In the genomic region with DNA sequence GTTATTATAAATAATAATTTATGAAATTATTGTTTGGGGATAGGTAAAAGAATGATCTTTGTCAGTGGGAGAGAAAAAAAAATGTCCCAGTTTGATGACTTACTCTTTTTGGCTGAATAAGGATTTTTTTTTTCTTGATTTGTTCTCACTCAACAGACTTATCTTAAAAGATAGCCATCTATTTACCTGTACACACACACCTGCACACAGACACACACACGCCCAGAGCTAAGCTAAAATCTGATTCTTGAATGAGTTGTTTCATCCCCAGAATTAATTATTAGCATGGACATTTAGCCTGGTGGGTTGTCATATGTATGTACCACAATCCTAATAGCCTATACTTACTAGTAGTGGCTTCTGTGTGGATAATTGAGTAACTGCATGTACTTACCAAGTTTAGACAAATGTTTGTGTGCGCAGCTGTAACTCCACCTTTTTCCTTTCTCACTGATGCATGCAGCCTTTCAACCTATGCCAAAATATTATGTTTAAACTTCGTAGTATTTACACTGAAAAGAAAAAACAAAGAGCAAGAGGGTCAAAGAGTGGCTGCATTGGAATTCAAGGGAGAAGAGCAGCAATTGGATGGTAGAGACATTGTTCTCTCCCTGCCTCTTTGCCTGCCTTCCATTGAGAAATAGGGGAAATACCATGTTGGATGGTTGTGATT, we compare ENCODE assay signal across 1 cellular context.
TF ChIP-seq lines count a peak whose summit lies in the region.

No MANE protein-coding gene starts in this region.

TF ChIP-seq in HepG2, 621 proteins besides CTCF, POLR2A, EP300 and RAD21 (continued from another document and continues in another):
- TF ChIP-seq, protein P1, sequence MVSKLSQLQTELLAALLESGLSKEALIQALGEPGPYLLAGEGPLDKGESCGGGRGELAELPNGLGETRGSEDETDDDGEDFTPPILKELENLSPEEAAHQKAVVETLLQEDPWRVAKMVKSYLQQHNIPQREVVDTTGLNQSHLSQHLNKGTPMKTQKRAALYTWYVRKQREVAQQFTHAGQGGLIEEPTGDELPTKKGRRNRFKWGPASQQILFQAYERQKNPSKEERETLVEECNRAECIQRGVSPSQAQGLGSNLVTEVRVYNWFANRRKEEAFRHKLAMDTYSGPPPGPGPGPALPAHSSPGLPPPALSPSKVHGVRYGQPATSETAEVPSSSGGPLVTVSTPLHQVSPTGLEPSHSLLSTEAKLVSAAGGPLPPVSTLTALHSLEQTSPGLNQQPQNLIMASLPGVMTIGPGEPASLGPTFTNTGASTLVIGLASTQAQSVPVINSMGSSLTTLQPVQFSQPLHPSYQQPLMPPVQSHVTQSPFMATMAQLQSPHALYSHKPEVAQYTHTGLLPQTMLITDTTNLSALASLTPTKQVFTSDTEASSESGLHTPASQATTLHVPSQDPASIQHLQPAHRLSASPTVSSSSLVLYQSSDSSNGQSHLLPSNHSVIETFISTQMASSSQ (IDR thresholded peaks at IDR 0.05; ENCODE audit: low read depth): peak; percentile 23; the same call in 1 of the 2 replicates
- TF ChIP-seq, protein P1 (CRISPR knock-in tag; IDR thresholded peaks at IDR 0.05; ENCODE audit: borderline replicate concordance): no peak
- TF ChIP-seq, protein P2, sequence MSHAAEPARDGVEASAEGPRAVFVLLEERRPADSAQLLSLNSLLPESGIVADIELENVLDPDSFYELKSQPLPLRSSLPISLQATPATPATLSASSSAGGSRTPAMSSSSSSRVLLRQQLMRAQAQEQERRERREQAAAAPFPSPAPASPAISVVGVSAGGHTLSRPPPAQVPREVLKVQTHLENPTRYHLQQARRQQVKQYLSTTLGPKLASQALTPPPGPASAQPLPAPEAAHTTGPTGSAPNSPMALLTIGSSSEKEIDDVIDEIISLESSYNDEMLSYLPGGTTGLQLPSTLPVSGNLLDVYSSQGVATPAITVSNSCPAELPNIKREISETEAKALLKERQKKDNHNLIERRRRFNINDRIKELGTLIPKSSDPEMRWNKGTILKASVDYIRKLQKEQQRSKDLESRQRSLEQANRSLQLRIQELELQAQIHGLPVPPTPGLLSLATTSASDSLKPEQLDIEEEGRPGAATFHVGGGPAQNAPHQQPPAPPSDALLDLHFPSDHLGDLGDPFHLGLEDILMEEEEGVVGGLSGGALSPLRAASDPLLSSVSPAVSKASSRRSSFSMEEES (CRISPR knock-in tag; IDR thresholded peaks at IDR 0.05): no peak
- TF ChIP-seq, protein P3, sequence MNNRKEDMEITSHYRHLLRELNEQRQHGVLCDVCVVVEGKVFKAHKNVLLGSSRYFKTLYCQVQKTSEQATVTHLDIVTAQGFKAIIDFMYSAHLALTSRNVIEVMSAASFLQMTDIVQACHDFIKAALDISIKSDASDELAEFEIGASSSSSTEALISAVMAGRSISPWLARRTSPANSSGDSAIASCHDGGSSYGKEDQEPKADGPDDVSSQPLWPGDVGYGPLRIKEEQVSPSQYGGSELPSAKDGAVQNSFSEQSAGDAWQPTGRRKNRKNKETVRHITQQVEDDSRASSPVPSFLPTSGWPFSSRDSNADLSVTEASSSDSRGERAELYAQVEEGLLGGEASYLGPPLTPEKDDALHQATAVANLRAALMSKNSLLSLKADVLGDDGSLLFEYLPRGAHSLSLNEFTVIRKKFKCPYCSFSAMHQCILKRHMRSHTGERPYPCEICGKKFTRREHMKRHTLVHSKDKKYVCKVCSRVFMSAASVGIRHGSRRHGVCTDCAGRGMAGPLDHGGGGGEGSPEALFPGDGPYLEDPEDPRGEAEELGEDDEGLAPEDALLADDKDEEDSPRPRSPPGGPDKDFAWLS (CRISPR knock-in tag; IDR thresholded peaks at IDR 0.05; ENCODE audit: borderline replicate concordance): no peak
- TF ChIP-seq NBN (conservative IDR thresholded peaks at IDR 0.05): no peak
- TF ChIP-seq ZFYVE20 (CRISPR knock-in tag; IDR thresholded peaks at IDR 0.05; ENCODE audit: borderline replicate concordance, low read depth): no peak
- TF ChIP-seq, protein P4, sequence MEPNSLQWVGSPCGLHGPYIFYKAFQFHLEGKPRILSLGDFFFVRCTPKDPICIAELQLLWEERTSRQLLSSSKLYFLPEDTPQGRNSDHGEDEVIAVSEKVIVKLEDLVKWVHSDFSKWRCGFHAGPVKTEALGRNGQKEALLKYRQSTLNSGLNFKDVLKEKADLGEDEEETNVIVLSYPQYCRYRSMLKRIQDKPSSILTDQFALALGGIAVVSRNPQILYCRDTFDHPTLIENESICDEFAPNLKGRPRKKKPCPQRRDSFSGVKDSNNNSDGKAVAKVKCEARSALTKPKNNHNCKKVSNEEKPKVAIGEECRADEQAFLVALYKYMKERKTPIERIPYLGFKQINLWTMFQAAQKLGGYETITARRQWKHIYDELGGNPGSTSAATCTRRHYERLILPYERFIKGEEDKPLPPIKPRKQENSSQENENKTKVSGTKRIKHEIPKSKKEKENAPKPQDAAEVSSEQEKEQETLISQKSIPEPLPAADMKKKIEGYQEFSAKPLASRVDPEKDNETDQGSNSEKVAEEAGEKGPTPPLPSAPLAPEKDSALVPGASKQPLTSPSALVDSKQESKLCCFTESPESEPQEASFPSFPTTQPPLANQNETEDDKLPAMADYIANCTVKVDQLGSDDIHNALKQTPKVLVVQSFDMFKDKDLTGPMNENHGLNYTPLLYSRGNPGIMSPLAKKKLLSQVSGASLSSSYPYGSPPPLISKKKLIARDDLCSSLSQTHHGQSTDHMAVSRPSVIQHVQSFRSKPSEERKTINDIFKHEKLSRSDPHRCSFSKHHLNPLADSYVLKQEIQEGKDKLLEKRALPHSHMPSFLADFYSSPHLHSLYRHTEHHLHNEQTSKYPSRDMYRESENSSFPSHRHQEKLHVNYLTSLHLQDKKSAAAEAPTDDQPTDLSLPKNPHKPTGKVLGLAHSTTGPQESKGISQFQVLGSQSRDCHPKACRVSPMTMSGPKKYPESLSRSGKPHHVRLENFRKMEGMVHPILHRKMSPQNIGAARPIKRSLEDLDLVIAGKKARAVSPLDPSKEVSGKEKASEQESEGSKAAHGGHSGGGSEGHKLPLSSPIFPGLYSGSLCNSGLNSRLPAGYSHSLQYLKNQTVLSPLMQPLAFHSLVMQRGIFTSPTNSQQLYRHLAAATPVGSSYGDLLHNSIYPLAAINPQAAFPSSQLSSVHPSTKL (CRISPR knock-in tag; IDR thresholded peaks at IDR 0.05): 0 out of 2 replicates have a peak, but pooled peaks have one; percentile 47
- no peak for TF ChIP-seq HNRNPH1 (optimal IDR thresholded peaks at IDR 0.05; ENCODE audit: low read depth, low read length)
- peak; percentile 14; the same call in 1 of the 2 replicates for TF ChIP-seq GATAD2A (CRISPR knock-in tag; IDR thresholded peaks at IDR 0.05)
- TF ChIP-seq, protein P5, sequence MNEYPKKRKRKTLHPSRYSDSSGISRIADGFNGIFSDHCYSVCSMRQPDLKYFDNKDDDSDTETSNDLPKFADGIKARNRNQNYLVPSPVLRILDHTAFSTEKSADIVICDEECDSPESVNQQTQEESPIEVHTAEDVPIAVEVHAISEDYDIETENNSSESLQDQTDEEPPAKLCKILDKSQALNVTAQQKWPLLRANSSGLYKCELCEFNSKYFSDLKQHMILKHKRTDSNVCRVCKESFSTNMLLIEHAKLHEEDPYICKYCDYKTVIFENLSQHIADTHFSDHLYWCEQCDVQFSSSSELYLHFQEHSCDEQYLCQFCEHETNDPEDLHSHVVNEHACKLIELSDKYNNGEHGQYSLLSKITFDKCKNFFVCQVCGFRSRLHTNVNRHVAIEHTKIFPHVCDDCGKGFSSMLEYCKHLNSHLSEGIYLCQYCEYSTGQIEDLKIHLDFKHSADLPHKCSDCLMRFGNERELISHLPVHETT (CRISPR knock-in tag; conservative IDR thresholded peaks at IDR 0.05): no peak
- no peak for TF ChIP-seq SMYD3 (CRISPR knock-in tag; IDR thresholded peaks at IDR 0.05)
- peak; percentile 25; the same call in 1 of the 2 replicates for TF ChIP-seq SALL1 (CRISPR knock-in tag; IDR thresholded peaks at IDR 0.05)
- TF ChIP-seq NFIC (IDR thresholded peaks at IDR 0.05; ENCODE audit: low read length): peak; percentile 59; the same call in 1 of the 2 replicates
- no peak for TF ChIP-seq CBX2 (IDR thresholded peaks at IDR 0.05; ENCODE audit: low read depth, low read length)
- TF ChIP-seq CBX2 (CRISPR knock-in tag; IDR thresholded peaks at IDR 0.05; ENCODE audit: low read depth): no peak
- no peak for TF ChIP-seq SP4 (CRISPR knock-in tag; IDR thresholded peaks at IDR 0.05)
- TF ChIP-seq ZNF543 (CRISPR knock-in tag; IDR thresholded peaks at IDR 0.05): no peak
- no peak for TF ChIP-seq ZNF777 (CRISPR knock-in tag; IDR thresholded peaks at IDR 0.05)
- TF ChIP-seq, protein P6, sequence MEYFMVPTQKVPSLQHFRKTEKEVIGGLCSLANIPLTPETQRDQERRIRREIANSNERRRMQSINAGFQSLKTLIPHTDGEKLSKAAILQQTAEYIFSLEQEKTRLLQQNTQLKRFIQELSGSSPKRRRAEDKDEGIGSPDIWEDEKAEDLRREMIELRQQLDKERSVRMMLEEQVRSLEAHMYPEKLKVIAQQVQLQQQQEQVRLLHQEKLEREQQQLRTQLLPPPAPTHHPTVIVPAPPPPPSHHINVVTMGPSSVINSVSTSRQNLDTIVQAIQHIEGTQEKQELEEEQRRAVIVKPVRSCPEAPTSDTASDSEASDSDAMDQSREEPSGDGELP (IDR thresholded peaks at IDR 0.05; ENCODE audit: borderline replicate concordance, low read depth): peak; percentile 24; the same call in 1 of the 2 replicates
- TF ChIP-seq ZNF446 (CRISPR knock-in tag; IDR thresholded peaks at IDR 0.05): no peak
- TF ChIP-seq ZNF737 (CRISPR knock-in tag; IDR thresholded peaks at IDR 0.05; ENCODE audit: borderline replicate concordance): no peak
- TF ChIP-seq TCF7 (IDR thresholded peaks at IDR 0.05; ENCODE audit: low read depth): peak; percentile 69
- TF ChIP-seq CREM (IDR thresholded peaks at IDR 0.05): peak; percentile 33; the same call in 1 of the 2 replicates
- no peak for TF ChIP-seq CREM (CRISPR knock-in tag; IDR thresholded peaks at IDR 0.05)
- no peak for TF ChIP-seq ZNF30 (CRISPR knock-in tag; IDR thresholded peaks at IDR 0.05)
- no peak for TF ChIP-seq ZNF549 (CRISPR knock-in tag; IDR thresholded peaks at IDR 0.05)
- TF ChIP-seq, protein P7, sequence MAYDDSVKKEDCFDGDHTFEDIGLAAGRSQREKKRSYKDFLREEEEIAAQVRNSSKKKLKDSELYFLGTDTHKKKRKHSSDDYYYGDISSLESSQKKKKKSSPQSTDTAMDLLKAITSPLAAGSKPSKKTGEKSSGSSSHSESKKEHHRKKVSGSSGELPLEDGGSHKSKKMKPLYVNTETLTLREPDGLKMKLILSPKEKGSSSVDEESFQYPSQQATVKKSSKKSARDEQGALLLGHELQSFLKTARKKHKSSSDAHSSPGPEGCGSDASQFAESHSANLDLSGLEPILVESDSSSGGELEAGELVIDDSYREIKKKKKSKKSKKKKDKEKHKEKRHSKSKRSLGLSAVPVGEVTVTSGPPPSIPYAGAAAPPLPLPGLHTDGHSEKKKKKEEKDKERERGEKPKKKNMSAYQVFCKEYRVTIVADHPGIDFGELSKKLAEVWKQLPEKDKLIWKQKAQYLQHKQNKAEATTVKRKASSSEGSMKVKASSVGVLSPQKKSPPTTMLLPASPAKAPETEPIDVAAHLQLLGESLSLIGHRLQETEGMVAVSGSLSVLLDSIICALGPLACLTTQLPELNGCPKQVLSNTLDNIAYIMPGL (CRISPR knock-in tag; IDR thresholded peaks at IDR 0.05; ENCODE audit: borderline replicate concordance in 1 of 2, low read depth in 1 of 2): no peak
- no peak for TF ChIP-seq CREB1 (IDR thresholded peaks at IDR 0.05)
- TF ChIP-seq CREB1 (CRISPR knock-in tag; IDR thresholded peaks at IDR 0.05): 0 out of 2 replicates have a peak, but pooled peaks have one; percentile 37
- no peak for TF ChIP-seq SRSF9 (IDR thresholded peaks at IDR 0.05; ENCODE audit: borderline replicate concordance, insufficient read depth, low read depth, low read length, poor library complexity, severe bottlenecking)
- no peak for TF ChIP-seq POLR2G (IDR thresholded peaks at IDR 0.05; ENCODE audit: low read depth, low read length)
- TF ChIP-seq SOX13 (IDR thresholded peaks at IDR 0.05): no peak
- TF ChIP-seq SOX13 (CRISPR knock-in tag; conservative IDR thresholded peaks at IDR 0.05 in 1 of 2, IDR thresholded peaks at IDR 0.05 in 1 of 2): peak in 1 of 2 experiments; percentile 71; a peak in 2 of 4 replicates
- no peak for TF ChIP-seq TBL1XR1 (IDR thresholded peaks at IDR 0.05; ENCODE audit: borderline replicate concordance, low read length, partially characterized antibody)
- TF ChIP-seq SMAD3 (CRISPR knock-in tag; IDR thresholded peaks at IDR 0.05): no peak
- TF ChIP-seq SP5 (CRISPR knock-in tag; IDR thresholded peaks at IDR 0.05; ENCODE audit: borderline replicate concordance, low read depth): peak; percentile 69; the same call in 1 of the 2 replicates
- TF ChIP-seq ZNF12 (CRISPR knock-in tag; IDR thresholded peaks at IDR 0.05): no peak
- TF ChIP-seq CC2D1A (CRISPR knock-in tag; IDR thresholded peaks at IDR 0.05): no peak
- no peak for TF ChIP-seq ISL2 (CRISPR knock-in tag; IDR thresholded peaks at IDR 0.05)
- TF ChIP-seq SUZ12 (IDR thresholded peaks at IDR 0.05; ENCODE audit: low read depth, low read length): no peak
- TF ChIP-seq, protein P8, sequence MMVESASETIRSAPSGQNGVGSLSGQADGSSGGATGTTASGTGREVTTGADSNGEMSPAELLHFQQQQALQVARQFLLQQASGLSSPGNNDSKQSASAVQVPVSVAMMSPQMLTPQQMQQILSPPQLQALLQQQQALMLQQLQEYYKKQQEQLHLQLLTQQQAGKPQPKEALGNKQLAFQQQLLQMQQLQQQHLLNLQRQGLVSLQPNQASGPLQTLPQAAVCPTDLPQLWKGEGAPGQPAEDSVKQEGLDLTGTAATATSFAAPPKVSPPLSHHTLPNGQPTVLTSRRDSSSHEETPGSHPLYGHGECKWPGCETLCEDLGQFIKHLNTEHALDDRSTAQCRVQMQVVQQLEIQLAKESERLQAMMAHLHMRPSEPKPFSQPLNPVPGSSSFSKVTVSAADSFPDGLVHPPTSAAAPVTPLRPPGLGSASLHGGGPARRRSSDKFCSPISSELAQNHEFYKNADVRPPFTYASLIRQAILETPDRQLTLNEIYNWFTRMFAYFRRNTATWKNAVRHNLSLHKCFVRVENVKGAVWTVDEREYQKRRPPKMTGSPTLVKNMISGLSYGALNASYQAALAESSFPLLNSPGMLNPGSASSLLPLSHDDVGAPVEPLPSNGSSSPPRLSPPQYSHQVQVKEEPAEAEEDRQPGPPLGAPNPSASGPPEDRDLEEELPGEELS (CRISPR knock-in tag; IDR thresholded peaks at IDR 0.05): 0 out of 2 replicates have a peak, but pooled peaks have one; percentile 12
- TF ChIP-seq SOX6 (IDR thresholded peaks at IDR 0.05): no peak
- peak; percentile 68 for TF ChIP-seq SOX6 (CRISPR knock-in tag; IDR thresholded peaks at IDR 0.05)
